ENCODE assay signal across 1 cellular context in the genomic region with DNA sequence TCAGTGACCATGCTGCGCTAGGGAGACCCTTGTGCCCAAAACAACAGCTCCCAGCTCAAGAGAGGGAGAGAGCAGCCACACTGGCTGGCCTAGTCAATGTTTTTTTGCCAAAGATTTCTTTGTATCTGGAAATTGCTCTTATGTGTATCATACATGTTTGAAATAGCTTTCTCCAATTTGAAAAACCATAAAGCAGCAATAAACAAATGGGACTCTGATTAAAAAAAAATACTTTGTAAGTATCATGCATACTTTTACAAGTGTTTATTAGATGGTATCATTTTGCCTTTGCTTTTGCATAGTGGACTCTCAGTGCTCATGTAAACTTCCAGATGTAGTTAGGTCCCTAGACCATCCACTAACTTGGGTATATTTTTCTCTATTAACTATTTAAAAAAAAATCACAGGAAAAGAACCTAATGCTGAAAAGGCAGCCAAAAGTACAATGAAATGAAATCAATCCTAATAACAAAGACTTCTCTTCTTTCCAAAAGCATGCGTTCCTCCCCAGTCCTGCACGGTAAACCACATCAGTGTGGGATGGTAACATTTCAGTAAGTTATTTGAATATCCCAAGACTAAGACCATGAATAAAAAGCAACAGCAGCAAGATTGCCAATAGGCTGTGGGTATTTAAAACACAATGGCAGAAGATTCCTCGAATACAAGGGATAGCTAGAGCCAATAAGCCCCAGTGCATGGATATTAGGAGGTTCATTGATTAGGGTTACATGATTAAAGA.
TF ChIP-seq lines count a peak whose summit lies in the region.

No MANE protein-coding gene starts in this region.

TF ChIP-seq in GM23338, 12 proteins besides CTCF, POLR2A, EP300 and RAD21 (continued from another document):
- TF ChIP-seq, protein P1, sequence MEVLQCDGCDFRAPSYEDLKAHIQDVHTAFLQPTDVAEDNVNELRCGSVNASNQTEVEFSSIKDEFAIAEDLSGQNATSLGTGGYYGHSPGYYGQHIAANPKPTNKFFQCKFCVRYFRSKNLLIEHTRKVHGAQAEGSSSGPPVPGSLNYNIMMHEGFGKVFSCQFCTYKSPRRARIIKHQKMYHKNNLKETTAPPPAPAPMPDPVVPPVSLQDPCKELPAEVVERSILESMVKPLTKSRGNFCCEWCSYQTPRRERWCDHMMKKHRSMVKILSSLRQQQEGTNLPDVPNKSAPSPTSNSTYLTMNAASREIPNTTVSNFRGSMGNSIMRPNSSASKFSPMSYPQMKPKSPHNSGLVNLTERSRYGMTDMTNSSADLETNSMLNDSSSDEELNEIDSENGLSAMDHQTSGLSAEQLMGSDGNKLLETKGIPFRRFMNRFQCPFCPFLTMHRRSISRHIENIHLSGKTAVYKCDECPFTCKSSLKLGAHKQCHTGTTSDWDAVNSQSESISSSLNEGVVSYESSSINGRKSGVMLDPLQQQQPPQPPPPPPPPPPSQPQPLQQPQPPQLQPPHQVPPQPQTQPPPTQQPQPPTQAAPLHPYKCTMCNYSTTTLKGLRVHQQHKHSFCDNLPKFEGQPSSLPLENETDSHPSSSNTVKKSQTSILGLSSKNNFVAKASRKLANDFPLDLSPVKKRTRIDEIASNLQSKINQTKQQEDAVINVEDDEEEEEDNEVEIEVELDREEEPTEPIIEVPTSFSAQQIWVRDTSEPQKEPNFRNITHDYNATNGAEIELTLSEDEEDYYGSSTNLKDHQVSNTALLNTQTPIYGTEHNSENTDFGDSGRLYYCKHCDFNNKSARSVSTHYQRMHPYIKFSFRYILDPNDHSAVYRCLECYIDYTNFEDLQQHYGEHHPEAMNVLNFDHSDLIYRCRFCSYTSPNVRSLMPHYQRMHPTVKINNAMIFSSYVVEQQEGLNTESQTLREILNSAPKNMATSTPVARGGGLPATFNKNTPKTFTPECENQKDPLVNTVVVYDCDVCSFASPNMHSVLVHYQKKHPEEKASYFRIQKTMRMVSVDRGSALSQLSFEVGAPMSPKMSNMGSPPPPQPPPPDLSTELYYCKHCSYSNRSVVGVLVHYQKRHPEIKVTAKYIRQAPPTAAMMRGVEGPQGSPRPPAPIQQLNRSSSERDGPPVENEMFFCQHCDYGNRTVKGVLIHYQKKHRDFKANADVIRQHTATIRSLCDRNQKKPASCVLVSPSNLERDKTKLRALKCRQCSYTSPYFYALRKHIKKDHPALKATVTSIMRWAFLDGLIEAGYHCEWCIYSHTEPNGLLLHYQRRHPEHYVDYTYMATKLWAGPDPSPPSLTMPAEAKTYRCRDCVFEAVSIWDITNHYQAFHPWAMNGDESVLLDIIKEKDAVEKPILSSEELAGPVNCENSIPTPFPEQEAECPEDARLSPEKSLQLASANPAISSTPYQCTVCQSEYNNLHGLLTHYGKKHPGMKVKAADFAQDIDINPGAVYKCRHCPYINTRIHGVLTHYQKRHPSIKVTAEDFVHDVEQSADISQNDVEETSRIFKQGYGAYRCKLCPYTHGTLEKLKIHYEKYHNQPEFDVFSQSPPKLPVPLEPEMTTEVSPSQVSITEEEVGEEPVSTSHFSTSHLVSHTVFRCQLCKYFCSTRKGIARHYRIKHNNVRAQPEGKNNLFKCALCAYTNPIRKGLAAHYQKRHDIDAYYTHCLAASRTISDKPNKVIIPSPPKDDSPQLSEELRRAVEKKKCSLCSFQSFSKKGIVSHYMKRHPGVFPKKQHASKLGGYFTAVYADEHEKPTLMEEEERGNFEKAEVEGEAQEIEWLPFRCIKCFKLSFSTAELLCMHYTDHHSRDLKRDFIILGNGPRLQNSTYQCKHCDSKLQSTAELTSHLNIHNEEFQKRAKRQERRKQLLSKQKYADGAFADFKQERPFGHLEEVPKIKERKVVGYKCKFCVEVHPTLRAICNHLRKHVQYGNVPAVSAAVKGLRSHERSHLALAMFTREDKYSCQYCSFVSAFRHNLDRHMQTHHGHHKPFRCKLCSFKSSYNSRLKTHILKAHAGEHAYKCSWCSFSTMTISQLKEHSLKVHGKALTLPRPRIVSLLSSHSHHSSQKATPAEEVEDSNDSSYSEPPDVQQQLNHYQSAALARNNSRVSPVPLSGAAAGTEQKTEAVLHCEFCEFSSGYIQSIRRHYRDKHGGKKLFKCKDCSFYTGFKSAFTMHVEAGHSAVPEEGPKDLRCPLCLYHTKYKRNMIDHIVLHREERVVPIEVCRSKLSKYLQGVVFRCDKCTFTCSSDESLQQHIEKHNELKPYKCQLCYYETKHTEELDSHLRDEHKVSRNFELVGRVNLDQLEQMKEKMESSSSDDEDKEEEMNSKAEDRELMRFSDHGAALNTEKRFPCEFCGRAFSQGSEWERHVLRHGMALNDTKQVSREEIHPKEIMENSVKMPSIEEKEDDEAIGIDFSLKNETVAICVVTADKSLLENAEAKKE (CRISPR knock-in tag; IDR thresholded peaks at IDR 0.05) = no peak
